Comparison of ENCODE assay signal across 1 cellular context in genomic region chr16:24123275-24123674, GRCh38.
TF ChIP-seq lines count a peak whose summit lies in the region.

No MANE protein-coding gene starts in this region.

TF ChIP-seq in H1, 55 proteins besides CTCF, POLR2A, EP300 and RAD21:
- TF ChIP-seq CBX8 (IDR thresholded peaks at IDR 0.05; ENCODE audit: borderline replicate concordance, low read depth, low read length) = no peak
TF ChIP-seq in H1: peak in this region for 0.
